ENCODE assay signal across 12 cellular contexts in genomic region chr16:47887496-47887895, GRCh38.
DNase-seq lines count a peak whose midpoint lies in the region; ATAC-seq and TF ChIP-seq lines count a peak whose summit lies in the region.
"Had no signal": no experiment of that assay in that cellular context is flagged by ENCODE, and none has a peak within 500 bp of the region (broad histone marks: within the 10 kb centered on the region; RNA-seq: fewer than 3 reads in every experiment).

No MANE protein-coding gene starts in this region.

- H3K4me3 Mint-ChIP-seq in HFFc6 = peak overlapping the region; percentile 38
- no peak overlapping the region for H3K4me3 Mint-ChIP-seq in stimulated activated memory B cell treated with anti-CD40 and anti-IgM and Interleukin-4, amounts not matched to agents 10 μg/mL and 1 μg/mL and 100 μg/mL, for 72 hours
- H3K4me3 Mint-ChIP-seq: activated CD4-positive, alpha-beta memory T cell treated with anti-CD3 and anti-CD28 coated beads, Interleukin-2, amount 10 ng/mL, durations not matched to agents 7 days and 5 days had no signal

- H4K20me1 ChIP-seq in PC-9 (ENCODE audit: insufficient read depth) = no peaks in the 10 kb centered on the region

- no peaks in the 10 kb centered on the region for H3K9me2 ChIP-seq in PC-9 (ENCODE audit: insufficient read depth)

- DNase-seq in HFFc6 (peak; percentile 66), PC-9 (peak; percentile 73 to 79), foreskin fibroblast (peak; percentile 31 to 50), retina (peak; percentile 53)
- no peak for DNase-seq in activated T-cell treated with anti-CD3 and anti-CD28 coated beads, Interleukin-2, amount 50 U/mL, for 1 hour
- DNase-seq: activated CD4-positive, alpha-beta memory T cell treated with anti-CD3 and anti-CD28 coated beads, Interleukin-2, amount 10 ng/mL, durations not matched to agents 7 days and 5 days; left colon had no signal

- 0 out of 2 replicates have a peak overlapping the region, but pooled peaks have one; percentile 18 for H2AFZ ChIP-seq in PC-9

- H3K27ac Mint-ChIP-seq in HFFc6 = peak overlapping the region; percentile 69
- H3K27ac Mint-ChIP-seq in stimulated activated memory B cell treated with anti-CD40 and anti-IgM and Interleukin-4, amounts not matched to agents 10 μg/mL and 1 μg/mL and 100 μg/mL, for 72 hours = no peak overlapping the region
- H3K27ac Mint-ChIP-seq: activated CD4-positive, alpha-beta memory T cell treated with anti-CD3 and anti-CD28 coated beads, Interleukin-2, amount 10 ng/mL, durations not matched to agents 7 days and 5 days had no signal

- no peaks in the 10 kb centered on the region for H3K27me3 ChIP-seq in PC-9 (ENCODE audit: insufficient read depth, low read depth)
- H3K27me3 ChIP-seq: adrenal gland, vagina had no signal

- H3K4me3 ChIP-seq in PC-9 (no peak overlapping the region; the same call in 1 of the 2 replicates), foreskin fibroblast (ENCODE audit: low read depth in 1 of 2, low read length in 2 of 2) (no peak overlapping the region)
- H3K4me3 ChIP-seq: adrenal gland, vagina had no signal

- H3K79me2 ChIP-seq in PC-9 (ENCODE audit: low read depth) = no peaks in the 10 kb centered on the region

- H3K4me2 ChIP-seq in PC-9 = peak overlapping the region; percentile 48

- TF ChIP-seq POLR2A in GM18505 (IDR thresholded peaks at IDR 0.05; ENCODE audit: borderline replicate concordance, extremely low read depth, insufficient read depth, insufficient read length) = no peak

- intact Hi-C loops in PC-9 (cut with micrococcal nuclease; ENCODE audit: unreplicated experiment) = loop anchor here (1.0 to 10.0 kb wide), 7 partner anchors 40 to 271 kb away; no protein-coding TSS in a partner anchor

- H3K4me1 ChIP-seq in PC-9 (replicated peaks; ENCODE audit: insufficient read depth) = peaks cover 21% of the 10 kb centered on the region
- H3K4me1 ChIP-seq: adrenal gland, vagina had no signal

- H3K36me3 ChIP-seq in PC-9 (ENCODE audit: low read depth) = no peaks in the 10 kb centered on the region
- H3K36me3 ChIP-seq: adrenal gland, vagina had no signal

- peaks cover 10% of the 10 kb centered on the region for H3K27me3 Mint-ChIP-seq in HFFc6 (ENCODE audit: insufficient read depth)
- peaks cover 33% of the 10 kb centered on the region for H3K27me3 Mint-ChIP-seq in stimulated activated memory B cell treated with anti-CD40 and anti-IgM and Interleukin-4, amounts not matched to agents 10 μg/mL and 1 μg/mL and 100 μg/mL, for 72 hours

- TF ChIP-seq CTCF in HFFc6 (IDR thresholded peaks at IDR 0.05) = no peak
- TF ChIP-seq CTCF in PC-9 (conservative IDR thresholded peaks at IDR 0.05) = no peak
- TF ChIP-seq CTCF in foreskin fibroblast (IDR thresholded peaks at IDR 0.05; ENCODE audit: low read depth, low read length) = no peak

- no peaks in the 10 kb centered on the region for H3K9me3 Mint-ChIP-seq in HFFc6
- H3K9me3 Mint-ChIP-seq in stimulated activated memory B cell treated with anti-CD40 and anti-IgM and Interleukin-4, amounts not matched to agents 10 μg/mL and 1 μg/mL and 100 μg/mL, for 72 hours = peaks cover 7% of the 10 kb centered on the region
- H3K9me3 Mint-ChIP-seq: activated CD4-positive, alpha-beta memory T cell treated with anti-CD3 and anti-CD28 coated beads, Interleukin-2, amount 10 ng/mL, durations not matched to agents 7 days and 5 days had no signal

- H3K4me1 Mint-ChIP-seq in HFFc6 (ENCODE audit: low read depth) = peaks cover 43% of the 10 kb centered on the region
- no peaks in the 10 kb centered on the region for H3K4me1 Mint-ChIP-seq in stimulated activated memory B cell treated with anti-CD40 and anti-IgM and Interleukin-4, amounts not matched to agents 10 μg/mL and 1 μg/mL and 100 μg/mL, for 72 hours
- H3K4me1 Mint-ChIP-seq: activated CD4-positive, alpha-beta memory T cell treated with anti-CD3 and anti-CD28 coated beads, Interleukin-2, amount 10 ng/mL, durations not matched to agents 7 days and 5 days had no signal

- no peak for ATAC-seq in GM18505 (IDR thresholded peaks at IDR 0.05; ENCODE audit: unreplicated experiment)
- ATAC-seq in HG02759 (IDR thresholded peaks at IDR 0.05; ENCODE audit: unreplicated experiment) = no peak
- no peak for ATAC-seq in stimulated activated memory B cell treated with anti-CD40 and anti-IgM and Interleukin-4, amounts not matched to agents 10 μg/mL and 1 μg/mL and 100 μg/mL, for 72 hours
- ATAC-seq: left colon had no signal

- peak overlapping the region; percentile 68 for H3K27ac ChIP-seq in PC-9
- H3K27ac ChIP-seq: vagina had no signal

- no peaks in the 10 kb centered on the region for H3K9me3 ChIP-seq in PC-9 (ENCODE audit: insufficient read depth, low read depth)
- H3K9me3 ChIP-seq: adrenal gland, vagina had no signal

- POLR2A ChIA-PET in PC-9 (lab: Charles Lee; ENCODE audit: unreplicated experiment) = no interaction called here

- no TSS peak for BruUV-seq in PC-9 (replicated peaks; lab: Mats Ljungman, UMichigan)

- CTCF ChIA-PET in PC-9 (lab: Charles Lee) = interaction anchor here (0.6 to 1.5 kb wide), 4 partner anchors 108 to 277 kb away, joined by 3 to 12 read pairs (median 6); no protein-coding TSS in a partner anchor

- 0 out of 2 replicates have a peak, but pooled peaks cover 4% of the 10 kb centered on the region for H3F3A ChIP-seq in PC-9 (ENCODE audit: insufficient read depth, low read depth)

- no peaks in the 10 kb centered on the region for H3K36me3 Mint-ChIP-seq in HFFc6 (ENCODE audit: low read depth)
- H3K36me3 Mint-ChIP-seq in stimulated activated memory B cell treated with anti-CD40 and anti-IgM and Interleukin-4, amounts not matched to agents 10 μg/mL and 1 μg/mL and 100 μg/mL, for 72 hours = no peaks in the 10 kb centered on the region
